ENCODE assay signal across 14 cellular contexts in genomic region chrX:69556094-69557011, GRCh38. TPM values are rescaled to one million over a fixed set of nuclear protein-coding genes. Genes with fewer than 3 reads are reported as not detected.
DNase-seq lines count a peak whose midpoint lies in the region; ATAC-seq and TF ChIP-seq lines count a peak whose summit lies in the region.
"Had no signal": no experiment of that assay in that cellular context is flagged by ENCODE, and none has a peak within 500 bp of the region (broad histone marks: within the 10 kb centered on the region; RNA-seq: fewer than 3 reads in every experiment).

No MANE protein-coding gene starts in this region.

- ATAC-seq in HG02840 (IDR thresholded peaks at IDR 0.05; ENCODE audit: low FRiP score, unreplicated experiment) (no peak), GM18909 (IDR thresholded peaks at IDR 0.05; ENCODE audit: poor library complexity, unreplicated experiment) (no peak)

- peak; percentile 68 for DNase-seq in DMS53 treated with DMSO at 0.1 percent for 48 hours (lab: John Stamatoyannopoulos, UW; ENCODE audit: unreplicated experiment)
- peak; percentile 79 for DNase-seq in NCI-H226
- peak; percentile 58 for DNase-seq in epithelial cell of esophagus (ENCODE audit: low read depth)
- DNase-seq in mucosa of gallbladder (ENCODE audit: low spot score): peak; percentile 45
- no peak for DNase-seq in NCI-H2081 (lab: John Stamatoyannopoulos, UW)
- DNase-seq in activated CD4-positive, CD25-positive, alpha-beta regulatory T cell treated with anti-CD3 and anti-CD28 coated beads, Interleukin-2, amount 50 U/mL, for 72 hours: no peak
- DNase-seq: activated T-cell treated with anti-CD3 and anti-CD28 coated beads, Interleukin-2, amount 50 U/mL, for 24 hours; CD4-positive, alpha-beta T cell; dermis blood vessel endothelial cell; NCI-H1092; spleen; T-helper 1 cell had no signal

- TF ChIP-seq CTCF in epithelial cell of esophagus (IDR thresholded peaks at IDR 0.05; ENCODE audit: insufficient read depth, low read depth, low read length, missing control alignments): no peak

- no peak overlapping the region for H3K4me3 ChIP-seq in epithelial cell of esophagus (ENCODE audit: low read length)
- H3K4me3 ChIP-seq: spleen had no signal

RNA-seq across cellular contexts. Expression of gene NALF2, which starts 52.2 kb away (rescaled TPM):
- 1.8 TPM for total RNA-seq in mucosa of gallbladder
- total RNA-seq: CD4-positive, alpha-beta T cell had no signal

RNA-seq across cellular contexts. Expression of gene EDA, which starts 59.6 kb away (rescaled TPM):
- total RNA-seq in mucosa of gallbladder: 8.4 TPM

Comparison
In these comparisons a context has a peak if more than half of its experiments do, and no peak if none do; other contexts are left out.
1. DNase-seq: peak in DMS53 treated with DMSO at 0.1 percent for 48 hours (single experiment), NCI-H226 (single experiment), epithelial cell of esophagus (single experiment) and mucosa of gallbladder (single experiment); none in NCI-H2081 (0 of 2) and activated CD4-positive, CD25-positive, alpha-beta regulatory T cell treated with anti-CD3 and anti-CD28 coated beads, Interleukin-2, amount 50 U/mL, for 72 hours (single experiment).